Comparison of ENCODE assay signal across 8 cellular contexts in genomic region chr14:61101803-61102548, GRCh38.
A peak's percentile ranks its signal among the peaks of the same experiment; 100 is the strongest.
DNase-seq lines count a peak whose midpoint lies in the region; ATAC-seq, FAIRE-seq and TF ChIP-seq lines count a peak whose summit lies in the region.

No MANE protein-coding gene starts in this region.

- no peak for FAIRE-seq in keratinocyte (lab: Jason Lieb, UNC)

- dilution Hi-C loops in keratinocyte (cut with MboI; ENCODE audit: extremely low pct_ligation_motif_present, low sequenced_read_pairs): no loop called here

- intact Hi-C loops in adrenal gland (cut with DNase I): no loop called here

- CTCF ChIA-PET in AG04450 (lab: Charles Lee): no interaction called here

- H3K4me1 ChIP-seq in HUES48 (ENCODE audit: control insufficient read depth, insufficient read depth, low read length): peaks cover 43% of the 10 kb centered on the region
- H3K4me1 ChIP-seq in adrenal gland (replicated peaks in 1 of 2): peaks cover 25 to 30% of the 10 kb centered on the region in 2 donors
- H3K4me1 ChIP-seq in keratinocyte (ENCODE audit: control insufficient read depth, extremely low read depth, insufficient read depth, low read length): peaks cover 32% of the 10 kb centered on the region

- no peaks in the 10 kb centered on the region for H3K79me2 ChIP-seq in keratinocyte (ENCODE audit: control insufficient read depth, insufficient read depth, low read length)

- no peak for ATAC-seq in HG03378 (IDR thresholded peaks at IDR 0.05; ENCODE audit: unreplicated experiment)

- no peak for TF ChIP-seq CTCF in AG04450 (IDR thresholded peaks at IDR 0.05; ENCODE audit: low read depth, low read length)
- TF ChIP-seq CTCF in adrenal gland (IDR thresholded peaks at IDR 0.05): no peak
- TF ChIP-seq CTCF in keratinocyte (optimal IDR thresholded peaks at IDR 0.05 in 1 of 3, IDR thresholded peaks at IDR 0.05 in 1 of 3, conservative IDR thresholded peaks at IDR 0.05 in 1 of 3; ENCODE audit: extremely low read depth in 1 of 3, insufficient read depth in 2 of 3, low read length in 3 of 3): no peak

- 0 out of 2 replicates have a peak overlapping the region, but pooled peaks have one; percentile 22 for H3K9ac ChIP-seq in HUES48 (ENCODE audit: low read depth, low read length)
- H3K9ac ChIP-seq in keratinocyte (ENCODE audit: control insufficient read depth, extremely low read depth, insufficient read depth, low read length): no peak overlapping the region

- no peak overlapping the region for H2AFZ ChIP-seq in keratinocyte (ENCODE audit: control insufficient read depth, low read length)

- DNase-seq in AG04450 (ENCODE audit: low read depth, low spot score): no peak
- peak in 2 of 7 donors; percentile 25 to 49 for DNase-seq in adrenal gland
- no peak for DNase-seq in keratinocyte (ENCODE audit: low read depth, low spot score)
- DNase-seq in NCI-H1694 (lab: John Stamatoyannopoulos, UW): no peak
- DNase-seq in D341Med (ENCODE audit: low spot score): no peak
- no peak for DNase-seq in GM19240 (ENCODE audit: insufficient read length, low spot score)

- no peak for TF ChIP-seq POLR2A in adrenal gland (IDR thresholded peaks at IDR 0.05)

- H4K20me1 ChIP-seq in keratinocyte (ENCODE audit: control insufficient read depth, extremely low read depth, insufficient read depth, low read length): no peaks in the 10 kb centered on the region

- H3K27ac ChIP-seq in AG04450 (ENCODE audit: low read depth, low read length): peak overlapping the region; percentile 99
- H3K27ac ChIP-seq in HUES48 (ENCODE audit: low read depth, low read length): peak overlapping the region; percentile 92
- peak overlapping the region in 3 of 5 donors; percentile 32 to 76 (median 54) for H3K27ac ChIP-seq in adrenal gland
- H3K27ac ChIP-seq in keratinocyte (ENCODE audit: control insufficient read depth, insufficient read depth, low read length): peak overlapping the region; percentile 86

- no peak overlapping the region for H3K4me2 ChIP-seq in keratinocyte (ENCODE audit: control insufficient read depth, extremely low read depth, insufficient read depth, low read depth, low read length)

- H3K27me3 ChIP-seq in AG04450 (ENCODE audit: control insufficient read depth, insufficient read depth, low read length) (no peaks in the 10 kb centered on the region), HUES48 (ENCODE audit: control insufficient read depth, insufficient read depth, low read length) (no peaks in the 10 kb centered on the region), adrenal gland (no peaks in the 10 kb centered on the region), keratinocyte (ENCODE audit: control insufficient read depth, extremely low read depth, insufficient read depth, low read length) (no peaks in the 10 kb centered on the region)

- WGBS in adrenal gland, 4 donors: 29 to 38% (median 31%) methylated on average over 4 of the region's 4 CpGs

- H3K9me1 ChIP-seq in keratinocyte (ENCODE audit: control insufficient read depth, extremely low read depth, insufficient read depth, low read length): peaks cover 2% of the 10 kb centered on the region

- H3K9me3 ChIP-seq in AG04450 (ENCODE audit: control insufficient read depth, insufficient read depth, low read length) (peaks cover 10% of the 10 kb centered on the region), HUES48 (ENCODE audit: control insufficient read depth, insufficient read depth, low read length) (peaks cover 25% of the 10 kb centered on the region), adrenal gland (replicated peaks in 1 of 3) (no peaks in the 10 kb centered on the region), keratinocyte (ENCODE audit: control insufficient read depth, low read depth, low read length) (no peaks in the 10 kb centered on the region)

- POLR2A ChIA-PET in AG04450 (lab: Yijun Ruan, JAX): no interaction called here

- H3K4me3 ChIP-seq in AG04450 (ENCODE audit: low read depth, low read length) (no peak overlapping the region), HUES48 (ENCODE audit: low read depth, low read length) (no peak overlapping the region), adrenal gland (no peak overlapping the region), keratinocyte (ENCODE audit: control insufficient read depth in 2 of 3, extremely low read depth in 1 of 3, insufficient read depth in 2 of 3, low read depth in 1 of 3, low read length in 3 of 3) (no peak overlapping the region)

- H3K36me3 ChIP-seq in HUES48 (ENCODE audit: control insufficient read depth, insufficient read depth, low read length) (no peaks in the 10 kb centered on the region), adrenal gland (replicated peaks in 1 of 2) (no peaks in the 10 kb centered on the region), keratinocyte (ENCODE audit: control insufficient read depth in 2 of 2, extremely low read depth in 1 of 2, insufficient read depth in 2 of 2, low read length in 2 of 2) (no peaks in the 10 kb centered on the region)
